1 cellular context compared by ENCODE assay signal in genomic region chr17:50472768-50473167, GRCh38.
TF ChIP-seq lines count a peak whose summit lies in the region.

No MANE protein-coding gene starts in this region.

TF ChIP-seq in H1, 55 proteins besides CTCF, POLR2A, EP300 and RAD21:
- TF ChIP-seq MAFK (IDR thresholded peaks at IDR 0.05; ENCODE audit: low read depth, low read length): 0 out of 2 replicates have a peak, but pooled peaks have one; percentile 13
